23 cellular contexts compared by ENCODE assay signal in the genomic region with DNA sequence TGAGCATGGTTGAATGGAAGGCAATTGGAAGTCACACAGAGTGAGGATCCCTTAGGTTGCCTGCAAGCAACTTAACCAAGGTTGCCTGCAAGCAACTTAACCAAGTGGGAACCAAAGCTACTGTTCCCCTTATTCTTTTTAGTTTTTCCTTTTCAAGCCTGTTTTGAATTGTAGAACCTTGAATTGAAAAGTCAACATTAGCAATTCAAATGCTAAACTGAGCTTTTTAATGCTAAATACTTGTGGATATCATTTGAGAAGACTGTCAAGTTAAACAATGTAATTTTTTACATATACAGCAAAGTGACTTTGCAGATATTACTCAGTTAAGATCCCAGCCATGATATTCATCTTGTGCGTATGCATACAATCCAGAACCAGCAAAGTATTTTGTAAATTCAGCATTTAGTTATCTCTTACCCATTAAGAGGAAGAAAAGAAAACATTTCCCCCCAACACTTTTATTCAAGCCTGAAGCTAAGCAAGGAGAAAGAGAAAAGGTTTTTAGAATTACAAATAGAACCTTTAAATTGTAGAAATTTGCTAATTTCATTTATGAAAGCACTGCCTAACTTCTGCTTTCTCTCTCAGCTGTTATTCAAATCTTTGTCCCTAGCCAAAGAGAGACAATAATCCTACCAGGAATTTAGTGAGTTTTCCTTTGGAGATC.
"Had no signal": no experiment of that assay in that cellular context is flagged by ENCODE, and none has a peak within 500 bp of the region (broad histone marks: within the 10 kb centered on the region; RNA-seq: fewer than 3 reads in every experiment).

No MANE protein-coding gene starts in this region.

- H3K4me3 ChIP-seq: lower lobe of right lung, neural progenitor cell, prostate gland, spleen, testis, upper lobe of left lung had no signal

- H3K4me1 Mint-ChIP-seq: immature natural killer cell; naive thymus-derived CD4-positive, alpha-beta T cell; neural progenitor cell; T-cell had no signal

- H3K36me3 Mint-ChIP-seq: activated naive CD4-positive, alpha-beta T cell treated with anti-CD3 and anti-CD28 coated beads, Interleukin-2, amount 50 U/mL, for 72 hours; immature natural killer cell; naive thymus-derived CD4-positive, alpha-beta T cell; neural progenitor cell; T-cell had no signal

- H3K27me3 ChIP-seq: foreskin keratinocyte, neural progenitor cell, spleen, testis, upper lobe of left lung had no signal

- ATAC-seq: activated CD8-positive, alpha-beta T cell treated with anti-CD3 and anti-CD28 coated beads, Interleukin-2, amount 10 ng/mL, durations not matched to agents 7 days and 5 days; activated naive CD4-positive, alpha-beta T cell treated with anti-CD3 and anti-CD28 coated beads, Interleukin-2, amount 50 U/mL, for 72 hours; foreskin keratinocyte; left lobe of liver; lower lobe of right lung; naive thymus-derived CD4-positive, alpha-beta T cell; T-cell had no signal

- H3K9me3 ChIP-seq: lower lobe of right lung, prostate gland, testis, upper lobe of left lung had no signal

- DNase-seq: activated CD4-positive, alpha-beta T cell treated with anti-CD3 and anti-CD28 coated beads for 1 hour; activated CD4-positive, alpha-beta T cell treated with anti-CD3 and anti-CD28 coated beads, Interleukin-2, amount 50 U/mL, for 1 hour; activated CD8-positive, alpha-beta T cell treated with anti-CD3 and anti-CD28 coated beads, Interleukin-2, amount 10 ng/mL, durations not matched to agents 7 days and 5 days; activated gamma-delta T cell; central memory CD4-positive, alpha-beta T cell; dermis blood vessel endothelial cell; effector CD8-positive, alpha-beta T cell; foreskin keratinocyte; immature natural killer cell; lower lobe of right lung; naive thymus-derived CD4-positive, alpha-beta T cell; spleen; stimulated activated CD4-positive, alpha-beta T cell treated with anti-CD3 and anti-CD28 coated beads, Interleukin-4, amount 100 ng/mL, for 1 hour; stimulated activated naive CD4-positive, alpha-beta T cell; T-cell; testis; upper lobe of left lung; WERI-Rb-1 had no signal

- H3K27me3 Mint-ChIP-seq: naive thymus-derived CD4-positive, alpha-beta T cell; T-cell had no signal

- H3K27ac Mint-ChIP-seq: activated CD8-positive, alpha-beta T cell treated with anti-CD3 and anti-CD28 coated beads, Interleukin-2, amount 10 ng/mL, durations not matched to agents 7 days and 5 days; activated naive CD4-positive, alpha-beta T cell treated with anti-CD3 and anti-CD28 coated beads, Interleukin-2, amount 50 U/mL, for 72 hours; activated T-helper 1 cell treated with anti-CD3 and anti-CD28 coated beads, Interleukin-12 subunit alpha, Interleukin-12 subunit beta, Interleukin-2, Interleukin-4 antibody, amounts not matched to agents 30 ng/mL and 10 ng/mL and 1 ng/mL, durations not matched to agents 14 hours and 24 hours and 36 hours; immature natural killer cell; naive thymus-derived CD4-positive, alpha-beta T cell; neural progenitor cell; T-cell had no signal

- H3K9ac ChIP-seq: neural progenitor cell had no signal

- H2AFZ ChIP-seq: neural progenitor cell had no signal

- H3K4me1 ChIP-seq: foreskin keratinocyte, lower lobe of right lung, neural progenitor cell, prostate gland, spleen, testis, upper lobe of left lung had no signal

- H3K4me3 Mint-ChIP-seq: activated CD8-positive, alpha-beta T cell treated with anti-CD3 and anti-CD28 coated beads, Interleukin-2, amount 10 ng/mL, durations not matched to agents 7 days and 5 days; activated T-helper 1 cell treated with anti-CD3 and anti-CD28 coated beads, Interleukin-12 subunit alpha, Interleukin-12 subunit beta, Interleukin-2, Interleukin-4 antibody, amounts not matched to agents 30 ng/mL and 10 ng/mL and 1 ng/mL, durations not matched to agents 14 hours and 24 hours and 36 hours; naive thymus-derived CD4-positive, alpha-beta T cell; neural progenitor cell; T-cell had no signal

- H3K4me2 ChIP-seq: neural progenitor cell had no signal

- H3K36me3 ChIP-seq: lower lobe of right lung, neural progenitor cell, prostate gland, spleen, upper lobe of left lung, WERI-Rb-1 had no signal

- H3K9me3 Mint-ChIP-seq: neural progenitor cell had no signal

- H3K27ac ChIP-seq: foreskin keratinocyte, lower lobe of right lung, neural progenitor cell, prostate gland, spleen, testis, upper lobe of left lung, WERI-Rb-1 had no signal
